ENCODE assay signal across 8 cellular contexts in genomic region chr15:60370804-60371700, GRCh38. TPM values are rescaled to one million over a fixed set of nuclear protein-coding genes. Genes with fewer than 3 reads are reported as not detected.
DNase-seq lines count a peak whose midpoint lies in the region; ATAC-seq and TF ChIP-seq lines count a peak whose summit lies in the region.

No MANE protein-coding gene starts in this region.

- no peaks in the 10 kb centered on the region for H3K9me3 ChIP-seq in mucosa of descending colon

- intact Hi-C loops in mucosa of descending colon (cut with DNase I, micrococcal nuclease), result no loop called here

- no peaks in the 10 kb centered on the region for H3K36me3 ChIP-seq in mucosa of descending colon (ENCODE audit: low read depth)

- DNase-seq in EH (ENCODE audit: low read depth), result peak; percentile 100
- peak; percentile 75 for DNase-seq in NCI-H446 treated with DMSO at 0.1 percent for 48 hours (lab: John Stamatoyannopoulos, UW)
- DNase-seq in dedifferentiated amniotic fluid mesenchymal stem cell (ENCODE audit: extremely low spot score), result peak; percentile 99
- peak; percentile 55 to 76 (median 63) for DNase-seq in mucosa of descending colon
- DNase-seq in occipital lobe (lab: John Stamatoyannopoulos, UW), result no peak

- ATAC-seq in mucosa of descending colon (peak; percentile 80), GM18858 (IDR thresholded peaks at IDR 0.05; ENCODE audit: unreplicated experiment) (no peak), HG02885 (IDR thresholded peaks at IDR 0.05; ENCODE audit: poor library complexity, unreplicated experiment) (no peak), GM21786 (IDR thresholded peaks at IDR 0.05; ENCODE audit: unreplicated experiment) (no peak)

- no peak overlapping the region for H3K4me3 ChIP-seq in mucosa of descending colon

- no peak for TF ChIP-seq CTCF in mucosa of descending colon (IDR thresholded peaks at IDR 0.05)

- H3K4me1 ChIP-seq in mucosa of descending colon (ENCODE audit: low read depth), result peaks cover 15% of the 10 kb centered on the region

RNA-seq across cellular contexts. Expression of gene ANXA2, which starts 26.7 kb away (rescaled TPM):
- total RNA-seq in mucosa of descending colon (100 to 1,000 TPM; 376 to 796 (median 757) TPM), occipital lobe (46.2 TPM)
